21 cellular contexts compared by ENCODE assay signal in genomic region chr21:43622796-43623195, GRCh38.
"Had no signal": no experiment of that assay in that cellular context is flagged by ENCODE, and none has a peak within 500 bp of the region (broad histone marks: within the 10 kb centered on the region; RNA-seq: fewer than 3 reads in every experiment).

No MANE protein-coding gene starts in this region.

- ATAC-seq: HepG2, T-cell had no signal

- H3K4me2 ChIP-seq: SK-N-SH had no signal

- H3K9ac ChIP-seq: SK-N-SH had no signal

- FAIRE-seq: HepG2 had no signal

- H3K9me3 ChIP-seq: SK-N-SH had no signal

- DNase-seq: IMR-90, Karpas-422, KG1, MM.1S, NCI-H1092 treated with DMSO at 0.1 percent for 48 hours, NCI-H1436, NCI-H187, NCI-H2029, NCI-H2081 treated with DMSO at 0.1 percent for 48 hours, NCI-H2227 treated with DMSO at 0.1 percent for 48 hours, NCI-H446, NCI-H510A, NCI-H524 treated with DMSO at 0.1 percent for 48 hours, NCI-H69, NCI-H774, RPMI8226, SHP77, SK-N-SH, SW 1271, T-cell had no signal
